31 cellular contexts compared by ENCODE assay signal in genomic region chr2:133970641-133971040, GRCh38.
"Had no signal": no experiment of that assay in that cellular context is flagged by ENCODE, and none has a peak within 500 bp of the region (broad histone marks: within the 10 kb centered on the region; RNA-seq: fewer than 3 reads in every experiment).

No MANE protein-coding gene starts in this region.

- H3K9me3 ChIP-seq: adrenal gland, body of pancreas, breast epithelium had no signal

- ATAC-seq: activated CD8-positive, alpha-beta T cell treated with anti-CD3 and anti-CD28 coated beads for 36 hours; activated naive CD4-positive, alpha-beta T cell treated with anti-CD3 and anti-CD28 coated beads, Interleukin-2, amount 50 U/mL, for 72 hours; activated T-cell treated with anti-CD3 and anti-CD28 coated beads, Interleukin-2, amount 50 U/mL, for 4 hours; activated T-cell treated with anti-CD3 and anti-CD28 coated beads, Interleukin-2, amount 50 U/mL, for 72 hours; activated T-helper 17 cell treated with anti-CD3 and anti-CD28 coated beads, Interleukin-2, amount 50 U/mL, for 72 hours; body of pancreas had no signal

- H3K27ac ChIP-seq: adrenal gland, body of pancreas, brain microvascular endothelial cell, breast epithelium, VCaP had no signal

- H3K27me3 ChIP-seq: adrenal gland, body of pancreas, brain microvascular endothelial cell, breast epithelium had no signal

- H3K4me1 ChIP-seq: body of pancreas had no signal

- H3K4me3 ChIP-seq: adrenal gland, body of pancreas, breast epithelium had no signal

- DNase-seq: activated B cell treated with CpG ODN at 0.5 μM for 24 hours; activated CD4-positive, alpha-beta memory T cell treated with anti-CD3 and anti-CD28 coated beads for 36 hours; activated CD4-positive, alpha-beta T cell treated with anti-CD3 and anti-CD28 coated beads for 4 hours; activated CD4-positive, alpha-beta T cell treated with anti-CD3 and anti-CD28 coated beads, Interleukin-2, amount 10 ng/mL, durations not matched to agents 24 days and 14 days; activated CD4-positive, alpha-beta T cell treated with anti-CD3 and anti-CD28 coated beads, Interleukin-2, amount 50 U/mL, for 1 hour; activated CD4-positive, alpha-beta T cell treated with anti-CD3 and anti-CD28 coated beads, Interleukin-2, amount 50 U/mL, for 4 hours; activated CD4-positive, CD25-positive, alpha-beta regulatory T cell treated with anti-CD3 and anti-CD28 coated beads, Interleukin-2, amount 50 U/mL, for 72 hours; activated CD8-positive, alpha-beta memory T cell treated with anti-CD3 and anti-CD28 coated beads, Interleukin-2, amount 50 U/mL, for 4 hours; activated CD8-positive, alpha-beta T cell treated with anti-CD3 and anti-CD28 coated beads for 36 hours; activated effector memory CD4-positive, alpha-beta T cell treated with anti-CD3 and anti-CD28 coated beads, Interleukin-2, amount 50 U/mL, for 16 hours; activated gamma-delta T cell treated with Interleukin-2 at 50 U/mL for 16 hours; activated naive CD4-positive, alpha-beta T cell; activated naive CD4-positive, alpha-beta T cell treated with anti-CD3 and anti-CD28 coated beads for 36 hours; activated naive CD4-positive, alpha-beta T cell treated with anti-CD3 and anti-CD28 coated beads, Interleukin-2, amount 50 U/mL, for 16 hours; activated naive CD8-positive, alpha-beta T cell treated with anti-CD3 and anti-CD28 coated beads for 36 hours; activated T-cell treated with anti-CD3 and anti-CD28 coated beads for 4 hours; activated T-cell treated with anti-CD3 and anti-CD28 coated beads, Interleukin-2, amount 50 U/mL, for 1 hour; activated T-cell treated with anti-CD3 and anti-CD28 coated beads, Interleukin-2, amount 50 U/mL, for 4 hours; activated T-cell treated with anti-CD3 and anti-CD28 coated beads, Interleukin-2, amount 50 U/mL, for 72 hours; adrenal gland; amniotic stem cell; aorta; body of pancreas; brain microvascular endothelial cell; central memory CD4-positive, alpha-beta T cell; T-helper 2 cell; T-helper 9 cell had no signal

- H3K36me3 ChIP-seq: adrenal gland, brain microvascular endothelial cell, breast epithelium had no signal
